In genomic region chr15:63288342-63288741, GRCh38 we compare ENCODE assay signal across 17 cellular contexts. TPM values are rescaled to one million over a fixed set of nuclear protein-coding genes. Genes with fewer than 3 reads are reported as not detected.
A peak's percentile ranks its signal among the peaks of the same experiment; 100 is the strongest.
DNase-seq lines count a peak whose midpoint lies in the region; ATAC-seq, FAIRE-seq and TF ChIP-seq lines count a peak whose summit lies in the region.
"Had no signal": no experiment of that assay in that cellular context is flagged by ENCODE, and none has a peak within 500 bp of the region (broad histone marks: within the 10 kb centered on the region; RNA-seq: fewer than 3 reads in every experiment).

No MANE protein-coding gene starts in this region.

- POLR2A ChIA-PET in IMR-90 (lab: Charles Lee; ENCODE audit: unreplicated experiment): no interaction called here
- POLR2A ChIA-PET in endothelial cell of umbilical vein (lab: Charles Lee): no interaction called here

- no peak overlapping the region for H3K18ac ChIP-seq in IMR-90 (ENCODE audit: low read depth, low read length)

- no peak for DNase-seq in IMR-90
- DNase-seq in WERI-Rb-1: no peak
- DNase-seq in endothelial cell of umbilical vein (ENCODE audit: low read depth, low spot score): peak; percentile 48
- DNase-seq in foreskin melanocyte: no peak
- no peak for DNase-seq in NCI-H2227 treated with DMSO at 0.1 percent for 48 hours (lab: John Stamatoyannopoulos, UW)
- DNase-seq in DMS 273 treated with DMSO at 0.1 percent for 48 hours (lab: John Stamatoyannopoulos, UW): no peak
- DNase-seq: activated CD4-positive, alpha-beta T cell treated with anti-CD3 and anti-CD28 coated beads for 4 hours; activated naive CD4-positive, alpha-beta T cell treated with anti-CD3 and anti-CD28 coated beads, Interleukin-2, amount 50 U/mL, for 16 hours; effector CD4-positive, alpha-beta T cell; NCI-H2029; Right ventricle myocardium superior; stimulated activated naive CD8-positive, alpha-beta T cell treated with anti-CD3 and anti-CD28 coated beads, Interleukin-15, amount 100 ng/mL, for 72 hours; T-helper 9 cell had no signal

- peaks cover 14% of the 10 kb centered on the region for H3K36me3 ChIP-seq in ACC112 (ENCODE audit: insufficient read depth, low read length)
- H3K36me3 ChIP-seq in IMR-90 (ENCODE audit: control insufficient read depth, insufficient read depth, low read length): peaks cover 10% of the 10 kb centered on the region
- H3K36me3 ChIP-seq in WERI-Rb-1: no peaks in the 10 kb centered on the region
- no peaks in the 10 kb centered on the region for H3K36me3 ChIP-seq in endothelial cell of umbilical vein (ENCODE audit: control insufficient read depth in 2 of 2, extremely low read depth in 1 of 2, insufficient read depth in 2 of 2, low read length in 2 of 2)

- H4K8ac ChIP-seq in IMR-90 (ENCODE audit: low read depth in 2 of 2, low read length in 2 of 2): peak overlapping the region in 1 of 2 experiments; percentile 11; a peak in 1 of 4 replicates

- H3K9ac ChIP-seq in IMR-90 (ENCODE audit: low read depth, low read length) (no peak overlapping the region), endothelial cell of umbilical vein (replicated peaks; ENCODE audit: extremely low read depth, insufficient read depth, low read length) (no peak overlapping the region)

- ATAC-seq in IMR-90 (ENCODE audit: low read depth) (no peak), HG03520 (IDR thresholded peaks at IDR 0.05; ENCODE audit: unreplicated experiment) (no peak)
- ATAC-seq: stimulated activated naive CD8-positive, alpha-beta T cell treated with anti-CD3 and anti-CD28 coated beads, Interleukin-15, amount 100 ng/mL, for 72 hours had no signal

- H2BK120ac ChIP-seq in IMR-90 (ENCODE audit: low read depth, low read length): no peak overlapping the region

- H3K79me1 ChIP-seq in IMR-90 (ENCODE audit: low read depth in 1 of 2, low read length in 2 of 2): peaks cover 5 to 18% of the 10 kb centered on the region in 2 experiments; a peak in 2 of 4 replicates

- in situ Hi-C loops in IMR-90 (cut with MboI; ENCODE audit: low sequenced_read_pairs): loop anchor here (5.0 to 25.0 kb wide), 2 partner anchors 114 to 774 kb away; no protein-coding TSS in a partner anchor

- TF ChIP-seq RAD21 in IMR-90 (IDR thresholded peaks at IDR 0.05; ENCODE audit: low read length): no peak

- H3K27ac ChIP-seq in ACC112 (ENCODE audit: low read depth, low read length): peak overlapping the region; percentile 20
- H3K27ac ChIP-seq in IMR-90 (ENCODE audit: insufficient read depth, low read length): no peak overlapping the region
- H3K27ac ChIP-seq in WERI-Rb-1: no peak overlapping the region
- no peak overlapping the region for H3K27ac ChIP-seq in endothelial cell of umbilical vein (ENCODE audit: insufficient read depth, low read depth, low read length)
- H3K27ac ChIP-seq: hepatocyte had no signal

- H3K4me3 ChIP-seq in ACC112 (ENCODE audit: low read depth, low read length) (peak overlapping the region; percentile 49; the same call in 1 of the 2 replicates), IMR-90 (ENCODE audit: insufficient read depth, low read depth, low read length) (no peak overlapping the region), WERI-Rb-1 (ENCODE audit: low read depth, low read length) (no peak overlapping the region), endothelial cell of umbilical vein (replicated peaks in 1 of 3; ENCODE audit: insufficient read depth in 1 of 3, low read depth in 1 of 3, low read length in 3 of 3) (no peak overlapping the region)
- H3K4me3 ChIP-seq: hepatocyte had no signal

- no peak overlapping the region for H4K5ac ChIP-seq in IMR-90 (ENCODE audit: low read depth, low read length)

- no peak overlapping the region for H3K4ac ChIP-seq in IMR-90 (ENCODE audit: low read depth, low read length)

- H4K91ac ChIP-seq in IMR-90 (ENCODE audit: insufficient read depth, low read depth, low read length): no peak overlapping the region

- H3K27me3 ChIP-seq in ACC112 (ENCODE audit: insufficient read depth, low read length) (no peaks in the 10 kb centered on the region), IMR-90 (ENCODE audit: control insufficient read depth, insufficient read depth, low read length) (no peaks in the 10 kb centered on the region), WERI-Rb-1 (ENCODE audit: insufficient read depth, low read depth, severe bottlenecking) (no peaks in the 10 kb centered on the region), endothelial cell of umbilical vein (ENCODE audit: control insufficient read depth in 2 of 2, insufficient read depth in 2 of 2, low read length in 2 of 2) (no peaks in the 10 kb centered on the region)
- H3K27me3 ChIP-seq: hepatocyte had no signal

- H3K9me3 ChIP-seq in IMR-90 (ENCODE audit: control insufficient read depth, insufficient read depth, low read length) (no peaks in the 10 kb centered on the region), WERI-Rb-1 (ENCODE audit: severe bottlenecking) (no peaks in the 10 kb centered on the region), endothelial cell of umbilical vein (replicated peaks; ENCODE audit: control insufficient read depth, insufficient read depth, low read length) (no peaks in the 10 kb centered on the region)

- TF ChIP-seq POLR2A in IMR-90 (IDR thresholded peaks at IDR 0.05; ENCODE audit: low read depth, low read length) (no peak), endothelial cell of umbilical vein (IDR thresholded peaks at IDR 0.05; ENCODE audit: low read depth, low read length) (no peak)

- H3K23ac ChIP-seq in IMR-90 (ENCODE audit: low read depth, low read length): no peak overlapping the region

- no peak overlapping the region for H3K56ac ChIP-seq in IMR-90 (ENCODE audit: extremely low read depth, insufficient read depth, low read length)

- H3K4me1 ChIP-seq in ACC112 (ENCODE audit: control insufficient read depth, insufficient read depth, low read length, unreplicated experiment) (peaks cover 38% of the 10 kb centered on the region), IMR-90 (ENCODE audit: control insufficient read depth, insufficient read depth, low read length) (peaks cover 2% of the 10 kb centered on the region; the same call in 1 of the 2 replicates), endothelial cell of umbilical vein (ENCODE audit: control insufficient read depth, extremely low read depth, insufficient read depth, low read length) (peaks cover 46% of the 10 kb centered on the region)

- BruUV-seq in IMR-90 (replicated peaks; lab: Mats Ljungman, UMichigan) (no TSS peak), endothelial cell of umbilical vein (replicated peaks; lab: Mats Ljungman, UMichigan) (no TSS peak)

- no CpG with 5 or more reads among the region's 1 CpG for WGBS in IMR-90 (ENCODE audit: extremely low coverage in 2 of 2, insufficient read length in 1 of 2), 2 experiments

- peak overlapping the region; percentile 15; the same call in 1 of the 2 replicates for H2BK20ac ChIP-seq in IMR-90 (ENCODE audit: low read depth, low read length)

- no peak overlapping the region for H2AK5ac ChIP-seq in IMR-90 (ENCODE audit: low read depth, low read length)

- TF ChIP-seq CTCF in IMR-90 (conservative IDR thresholded peaks at IDR 0.05; ENCODE audit: low read depth, low read length): no peak
- 0 out of 2 replicates have a peak, but pooled peaks have one; percentile 12 for TF ChIP-seq CTCF in WERI-Rb-1 (IDR thresholded peaks at IDR 0.05; ENCODE audit: low read depth, low read length)
- TF ChIP-seq CTCF in endothelial cell of umbilical vein (IDR thresholded peaks at IDR 0.05; ENCODE audit: extremely low read depth in 1 of 2, insufficient read depth in 1 of 2, low read depth in 1 of 2, low read length in 2 of 2): no peak

- CTCF ChIA-PET in IMR-90 (lab: Yijun Ruan, JAX): interaction anchor here (1.2 kb wide), 2 partner anchors 116 to 210 kb away, joined by 3 to 4 read pairs; no protein-coding TSS in a partner anchor
- CTCF ChIA-PET in endothelial cell of umbilical vein (lab: Charles Lee): interaction anchor here (0.5 to 5.9 kb wide), 20 partner anchors 10 to 781 kb away, joined by 3 to 166 read pairs (median 4); partner anchors contain the start of gene APH1B

- H2BK5ac ChIP-seq in IMR-90 (ENCODE audit: low read depth, low read length, poor library complexity, severe bottlenecking): no peak overlapping the region

- intact Hi-C loops in IMR-90 (cut with micrococcal nuclease) (loop anchor here (1.0 to 5.0 kb wide), 4 partner anchors 114 to 312 kb away; partner anchors contain the start of gene USP3), endothelial cell of umbilical vein (cut with micrococcal nuclease) (loop anchor here (1.0 to 5.0 kb wide), 5 partner anchors 114 to 506 kb away; partner anchors contain the start of gene USP3)

- no peak overlapping the region for H3K14ac ChIP-seq in IMR-90 (replicated peaks; ENCODE audit: low read depth, low read length)

- H2BK15ac ChIP-seq in IMR-90 (ENCODE audit: low read depth, low read length): no peak overlapping the region

- H2AK9ac ChIP-seq in IMR-90 (replicated peaks; ENCODE audit: low read depth, low read length, poor library complexity): no peak overlapping the region

- H3K9me1 ChIP-seq in IMR-90 (ENCODE audit: insufficient read depth, low read length) (peaks cover 10% of the 10 kb centered on the region), endothelial cell of umbilical vein (replicated peaks; ENCODE audit: control insufficient read depth, extremely low read depth, insufficient read depth, low read length) (no peaks in the 10 kb centered on the region)

- H3K4me2 ChIP-seq in IMR-90 (ENCODE audit: low read depth, low read length) (no peak overlapping the region), endothelial cell of umbilical vein (ENCODE audit: insufficient read depth, low read length) (peak overlapping the region; percentile 30)
- H3K4me2 ChIP-seq: hepatocyte had no signal

- no peaks in the 10 kb centered on the region for H3K79me2 ChIP-seq in ACC112 (ENCODE audit: control insufficient read depth, insufficient read depth, low read length, unreplicated experiment)
- no peaks in the 10 kb centered on the region for H3K79me2 ChIP-seq in endothelial cell of umbilical vein (ENCODE audit: control insufficient read depth, insufficient read depth, low read length)
- H3K79me2 ChIP-seq: hepatocyte had no signal

- no peaks in the 10 kb centered on the region for H4K20me1 ChIP-seq in IMR-90 (ENCODE audit: insufficient read depth, low read length)
- H4K20me1 ChIP-seq in endothelial cell of umbilical vein (replicated peaks; ENCODE audit: control insufficient read depth, extremely low read depth, insufficient read depth, low read length): no peaks in the 10 kb centered on the region

- dilution Hi-C loops in IMR-90 (cut with HindIII; ENCODE audit: low sequenced_read_pairs, unreplicated experiment) (no loop called here), endothelial cell of umbilical vein (cut with MboI; ENCODE audit: extremely low pct_ligation_motif_present, low sequenced_read_pairs) (no loop called here)

- FAIRE-seq in endothelial cell of umbilical vein (lab: Jason Lieb, UNC): no peak
- FAIRE-seq: HTR-8/SVneo had no signal

- peak overlapping the region; percentile 47 for H2AFZ ChIP-seq in ACC112 (ENCODE audit: low read length, unreplicated experiment)
- no peak overlapping the region for H2AFZ ChIP-seq in IMR-90 (replicated peaks; ENCODE audit: low read length, poor library complexity)
- no peak overlapping the region for H2AFZ ChIP-seq in endothelial cell of umbilical vein (ENCODE audit: low read depth, low read length)
- H2AFZ ChIP-seq: hepatocyte had no signal

RNA-seq across cellular contexts. Expression of gene APH1B, which starts 10.9 kb away (rescaled TPM):
- 7.7 and 10.6 TPM in 2 replicates for total RNA-seq in IMR-90 (2012; rRNA removed)
- polyA plus RNA-seq in IMR-90 (2012; rRNA removed): 5.1 and 7.0 TPM in 2 replicates
- 2.7 and 3.8 TPM in 2 replicates for polyA plus RNA-seq in IMR-90 (2012; cell fraction: cytosol; rRNA removed)
- 2.8 and 16.0 TPM in 2 replicates for polyA plus RNA-seq in IMR-90 (2012; cell fraction: nucleus; rRNA removed; ENCODE audit: low replicate concordance)
- total RNA-seq in endothelial cell of umbilical vein: 24.6 and 28.8 TPM in 2 replicates
- polyA plus RNA-seq in endothelial cell of umbilical vein: 14.0 and 14.6 TPM in 2 replicates
- polyA plus RNA-seq in endothelial cell of umbilical vein (2011; cell fraction: cytosol; rRNA removed): 7.7 and 8.3 TPM in 2 replicates
- 17.3 and 20.7 TPM in 2 replicates for polyA plus RNA-seq in endothelial cell of umbilical vein (2011; cell fraction: nucleus; rRNA removed)
- polyA plus RNA-seq in endothelial cell of umbilical vein (2012): 9.5 and 14.2 TPM in 2 replicates
- 21.7 and 27.9 TPM in 2 replicates for polyA minus RNA-seq in endothelial cell of umbilical vein
- not detected for polyA minus RNA-seq in endothelial cell of umbilical vein (2011; cell fraction: cytosol; rRNA and poly(A)+ RNA removed)
- 19.2 and 31.2 TPM in 2 replicates for polyA minus RNA-seq in endothelial cell of umbilical vein (2011; cell fraction: nucleus; rRNA and poly(A)+ RNA removed)
